ENCODE assay signal across 8 cellular contexts in the genomic region with DNA sequence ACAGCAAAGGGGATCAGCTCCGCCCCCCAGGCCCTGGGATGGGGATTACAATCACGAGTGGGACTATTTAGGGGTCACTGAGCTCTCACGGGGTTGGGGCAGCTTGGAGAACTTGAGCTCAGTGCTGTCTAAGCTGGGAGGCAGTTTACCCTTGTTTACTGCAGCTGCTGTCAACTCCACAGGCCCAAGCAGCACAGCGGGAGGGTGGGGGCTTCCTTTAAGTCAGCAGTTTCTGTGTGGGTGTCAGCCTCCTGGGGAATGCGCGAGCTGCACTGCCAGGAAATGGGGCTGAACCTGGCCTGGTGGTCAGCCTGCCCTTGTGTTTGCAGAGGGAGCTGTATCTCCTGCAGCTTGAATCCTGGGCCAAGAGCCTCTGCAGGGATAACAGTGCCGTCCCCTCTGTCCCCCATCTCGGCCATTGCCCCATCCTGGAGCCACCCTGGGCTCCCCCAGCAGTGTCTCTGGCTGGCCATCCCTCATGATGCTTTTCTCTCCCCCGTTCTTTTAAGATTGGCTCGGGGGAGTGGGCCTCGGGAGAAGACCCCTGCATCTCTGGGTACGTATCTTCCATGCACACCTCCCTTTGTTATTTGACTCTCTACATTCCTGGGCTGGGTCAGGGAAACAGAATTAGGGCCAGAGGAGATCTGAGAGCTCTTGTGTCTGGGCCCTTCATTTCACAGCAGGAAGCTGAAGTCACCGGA. TPM values are rescaled to one million over a fixed set of nuclear protein-coding genes. Genes with fewer than 3 reads are reported as not detected.
A peak's percentile ranks its signal among the peaks of the same experiment; 100 is the strongest.
DNase-seq lines count a peak whose midpoint lies in the region; ATAC-seq and TF ChIP-seq lines count a peak whose summit lies in the region.

No MANE protein-coding gene starts in this region.

- H3K4me3 Mint-ChIP-seq in activated CD4-positive, alpha-beta memory T cell treated with anti-CD3 and anti-CD28 coated beads for 36 hours = peak overlapping the region; percentile 56

- no peaks in the 10 kb centered on the region for H3K27me3 Mint-ChIP-seq in activated CD4-positive, alpha-beta memory T cell treated with anti-CD3 and anti-CD28 coated beads for 36 hours

- 31 to 43% methylated on average over 9 to 10 of the region's 13 CpGs for WGBS in esophagus squamous epithelium, 2 donors

- H3K27ac Mint-ChIP-seq in activated CD4-positive, alpha-beta memory T cell treated with anti-CD3 and anti-CD28 coated beads for 36 hours = peak overlapping the region; percentile 91

- no peak overlapping the region for H3K4me3 ChIP-seq in esophagus squamous epithelium

- H3K9me3 ChIP-seq in esophagus squamous epithelium = no peaks in the 10 kb centered on the region

- no peak for TF ChIP-seq CTCF in GM20000 (IDR thresholded peaks at IDR 0.05; ENCODE audit: extremely low read depth, missing control alignments)
- no peak for TF ChIP-seq CTCF in esophagus squamous epithelium (IDR thresholded peaks at IDR 0.05)

- peak overlapping the region in 3 of 4 donors; percentile 8 to 74 (median 69) for H3K27ac ChIP-seq in esophagus squamous epithelium

- intact Hi-C loops in activated CD4-positive, alpha-beta memory T cell treated with anti-CD3 and anti-CD28 coated beads for 36 hours (cut with micrococcal nuclease) = loop anchor here (5.0 to 10.0 kb wide), 4 partner anchors 189 to 1134 kb away; a partner anchor contains a TSS
- intact Hi-C loops in esophagus squamous epithelium (cut with DNase I) (no loop called here), sciatic nerve (cut with DNase I) (no loop called here)

- POLR2A ChIA-PET in activated CD4-positive, alpha-beta memory T cell treated with anti-CD3 and anti-CD28 coated beads for 36 hours (lab: Charles Lee) = interaction anchor here (0.8 to 1.6 kb wide), 4 partner anchors 9 to 119 kb away, joined by 3 to 4 read pairs (median 3); no protein-coding TSS in a partner anchor
- POLR2A ChIA-PET in HEK293T (lab: Yijun Ruan, JAX) = no interaction called here

- peaks cover 0 to 57% (median 24%) of the 10 kb centered on the region in 3 donors for H3K4me1 ChIP-seq in esophagus squamous epithelium

- H3K4me1 Mint-ChIP-seq in activated CD4-positive, alpha-beta memory T cell treated with anti-CD3 and anti-CD28 coated beads for 36 hours (ENCODE audit: low read depth) = peaks cover 73% of the 10 kb centered on the region

- DNase-seq in GM20000 (ENCODE audit: low spot score) (peak; percentile 48), esophagus squamous epithelium (lab: John Stamatoyannopoulos, UW) (no peak), sciatic nerve (ENCODE audit: low spot score) (no peak), HEK293T (ENCODE audit: extremely low spot score) (no peak)
- peak; percentile 71 for DNase-seq in activated CD4-positive, alpha-beta memory T cell treated with anti-CD3 and anti-CD28 coated beads for 36 hours

- no peaks in the 10 kb centered on the region for H3K36me3 Mint-ChIP-seq in activated CD4-positive, alpha-beta memory T cell treated with anti-CD3 and anti-CD28 coated beads for 36 hours

- no peaks in the 10 kb centered on the region for H3K27me3 ChIP-seq in esophagus squamous epithelium

- CTCF ChIA-PET in activated CD4-positive, alpha-beta memory T cell treated with anti-CD3 and anti-CD28 coated beads for 36 hours (lab: Charles Lee) = interaction anchor here (0.6 to 2.9 kb wide), 9 partner anchors 9 to 298 kb away, joined by 3 to 14 read pairs (median 4); no protein-coding TSS in a partner anchor
- CTCF ChIA-PET in HEK293T (lab: Yijun Ruan, JAX) = no interaction called here

- no peaks in the 10 kb centered on the region for H3K9me3 Mint-ChIP-seq in activated CD4-positive, alpha-beta memory T cell treated with anti-CD3 and anti-CD28 coated beads for 36 hours

- no peaks in the 10 kb centered on the region for H3K36me3 ChIP-seq in esophagus squamous epithelium

- no peak for TF ChIP-seq POLR2A in esophagus squamous epithelium (IDR thresholded peaks at IDR 0.05)

- peak; percentile 54 for ATAC-seq in sciatic nerve
- ATAC-seq in HG02852 (IDR thresholded peaks at IDR 0.05; ENCODE audit: unreplicated experiment) = no peak
- no peak for ATAC-seq in HG02884 (IDR thresholded peaks at IDR 0.05; ENCODE audit: unreplicated experiment)
- ATAC-seq in GM19324 (IDR thresholded peaks at IDR 0.05; ENCODE audit: low FRiP score, unreplicated experiment) = no peak

TF ChIP-seq in HEK293T, 16 proteins besides CTCF, POLR2A, EP300 and RAD21:
- TF ChIP-seq FOXA1 (IDR thresholded peaks at IDR 0.05) = no peak

RNA-seq across cellular contexts. Expression of a gene that starts 30.0 kb away (rescaled TPM):
- 1 to 10 TPM; 9.6 TPM for total RNA-seq in activated CD4-positive, alpha-beta memory T cell treated with anti-CD3 and anti-CD28 coated beads for 36 hours
- total RNA-seq in esophagus squamous epithelium (under 1 TPM in 3 of 4 donors, not detected in 1; 0.03 to 0.76 (median 0.48) TPM), sciatic nerve (5.3 TPM)

Comparison
In these comparisons a context has a peak if more than half of its experiments do, and no peak if none do; other contexts are left out.
1. DNase-seq: peak in GM20000 (single experiment) and activated CD4-positive, alpha-beta memory T cell treated with anti-CD3 and anti-CD28 coated beads for 36 hours (single experiment); none in esophagus squamous epithelium (single experiment), sciatic nerve (single experiment) and HEK293T (single experiment).